8 cellular contexts compared by ENCODE assay signal in genomic region chr6:32973144-32973854, GRCh38. TPM values are rescaled to one million over a fixed set of nuclear protein-coding genes. Genes with fewer than 3 reads are reported as not detected.
DNase-seq lines count a peak whose midpoint lies in the region; ATAC-seq and TF ChIP-seq lines count a peak whose summit lies in the region.

No MANE protein-coding gene starts in this region.

- POLR2A ChIA-PET in activated CD8-positive, alpha-beta T cell treated with anti-CD3 and anti-CD28 coated beads, Interleukin-2, amount 10 ng/mL, durations not matched to agents 7 days and 5 days (lab: Charles Lee) = interaction anchor here (0.7 to 10.6 kb wide), 24 partner anchors 11 to 339 kb away, joined by 3 to 381 read pairs (median 16); partner anchors contain the start of genes B3GALT4, HLA-DMA, HLA-DMB and PSMB8

- peak; percentile 50 for DNase-seq in Caki2 (ENCODE audit: low read depth)
- DNase-seq in M059J (ENCODE audit: low read depth) = peak; percentile 73
- DNase-seq in activated CD8-positive, alpha-beta T cell treated with anti-CD3 and anti-CD28 coated beads, Interleukin-2, amount 10 ng/mL, durations not matched to agents 7 days and 5 days = no peak
- peak; percentile 69 to 79 for DNase-seq in erythroblast (lab: John Stamatoyannopoulos, UW)
- peak; percentile 51 for DNase-seq in omental fat pad (ENCODE audit: low spot score)
- DNase-seq in NCI-H2107 (lab: John Stamatoyannopoulos, UW) = no peak
- DNase-seq in COLO829 (ENCODE audit: low spot score) = no peak

- no peaks in the 10 kb centered on the region for H3K27me3 Mint-ChIP-seq in activated CD8-positive, alpha-beta T cell treated with anti-CD3 and anti-CD28 coated beads, Interleukin-2, amount 10 ng/mL, durations not matched to agents 7 days and 5 days (ENCODE audit: low read depth)

- peaks cover 89% of the 10 kb centered on the region for H3K36me3 Mint-ChIP-seq in activated CD8-positive, alpha-beta T cell treated with anti-CD3 and anti-CD28 coated beads, Interleukin-2, amount 10 ng/mL, durations not matched to agents 7 days and 5 days (ENCODE audit: low read depth)

- in situ Hi-C loops in Caki2 (cut with HindIII; ENCODE audit: low pct_unique_long_range_greater_than_20kb, low sequenced_read_pairs) = no loop called here

- no peaks in the 10 kb centered on the region for H3K9me3 Mint-ChIP-seq in activated CD8-positive, alpha-beta T cell treated with anti-CD3 and anti-CD28 coated beads, Interleukin-2, amount 10 ng/mL, durations not matched to agents 7 days and 5 days (ENCODE audit: insufficient read depth)

- CTCF ChIA-PET in activated CD8-positive, alpha-beta T cell treated with anti-CD3 and anti-CD28 coated beads, Interleukin-2, amount 10 ng/mL, durations not matched to agents 7 days and 5 days (lab: Charles Lee) = interaction anchor here (1.0 to 15.9 kb wide), 11 partner anchors 10 to 134 kb away, joined by 4 to 442 read pairs (median 14); partner anchors contain the start of genes HLA-DMA, PSMB8 and TAP2

- no peak for TF ChIP-seq CTCF in omental fat pad (IDR thresholded peaks at IDR 0.05)

- peaks cover 32% of the 10 kb centered on the region for H3K4me1 Mint-ChIP-seq in activated CD8-positive, alpha-beta T cell treated with anti-CD3 and anti-CD28 coated beads, Interleukin-2, amount 10 ng/mL, durations not matched to agents 7 days and 5 days (ENCODE audit: low read depth)

- H3K4me3 Mint-ChIP-seq in activated CD8-positive, alpha-beta T cell treated with anti-CD3 and anti-CD28 coated beads, Interleukin-2, amount 10 ng/mL, durations not matched to agents 7 days and 5 days = peak overlapping the region; percentile 96

- TF ChIP-seq POLR2A in erythroblast (IDR thresholded peaks at IDR 0.05; ENCODE audit: low read length) = no peak

- ATAC-seq in activated CD8-positive, alpha-beta T cell treated with anti-CD3 and anti-CD28 coated beads, Interleukin-2, amount 10 ng/mL, durations not matched to agents 7 days and 5 days = no peak
- ATAC-seq in omental fat pad (ENCODE audit: low FRiP score) (no peak), GM21528 (IDR thresholded peaks at IDR 0.05; ENCODE audit: low FRiP score, unreplicated experiment) (no peak)

- H3K27ac Mint-ChIP-seq in activated CD8-positive, alpha-beta T cell treated with anti-CD3 and anti-CD28 coated beads, Interleukin-2, amount 10 ng/mL, durations not matched to agents 7 days and 5 days = peak overlapping the region; percentile 98

RNA-seq across cellular contexts. Expression of gene BRD2, which starts 4.9 kb away (rescaled TPM):
- 43.7 and 62.6 TPM in 2 replicates for total RNA-seq in Caki2 (2014; rRNA removed; shearing (Covaris generic); ENCODE audit: low replicate concordance)
- total RNA-seq in M059J (2014; rRNA removed; shearing (Covaris generic)) = 148 and 223 TPM in 2 replicates
- 100 to 1,000 TPM; 299 to 313 TPM for total RNA-seq in activated CD8-positive, alpha-beta T cell treated with anti-CD3 and anti-CD28 coated beads, Interleukin-2, amount 10 ng/mL, durations not matched to agents 7 days and 5 days
- 100 to 1,000 TPM; 133 to 257 (median 154) TPM for total RNA-seq in omental fat pad

RNA-seq across cellular contexts. Expression of gene HLA-DMA, which starts 20.4 kb away (rescaled TPM):
- total RNA-seq in Caki2 (2014; rRNA removed; shearing (Covaris generic); ENCODE audit: low replicate concordance) = 7.4 and 16.7 TPM in 2 replicates
- total RNA-seq in M059J (2014; rRNA removed; shearing (Covaris generic)) = 11.4 and 12.3 TPM in 2 replicates
- 10 to 100 TPM; 28.6 to 30.5 TPM for total RNA-seq in activated CD8-positive, alpha-beta T cell treated with anti-CD3 and anti-CD28 coated beads, Interleukin-2, amount 10 ng/mL, durations not matched to agents 7 days and 5 days
- 10 to 100 TPM; 27.6 to 81.7 (median 55.7) TPM for total RNA-seq in omental fat pad

RNA-seq across cellular contexts. Expression of gene HLA-DMB, which starts 32.5 kb away (rescaled TPM):
- 0.35 and 13.2 TPM in 2 replicates for total RNA-seq in Caki2 (2014; rRNA removed; shearing (Covaris generic); ENCODE audit: low replicate concordance)
- 5.1 and 8.3 TPM in 2 replicates for total RNA-seq in M059J (2014; rRNA removed; shearing (Covaris generic))
- total RNA-seq in activated CD8-positive, alpha-beta T cell treated with anti-CD3 and anti-CD28 coated beads, Interleukin-2, amount 10 ng/mL, durations not matched to agents 7 days and 5 days = 10 to 100 TPM; 14.4 to 14.7 TPM
- 10 to 100 TPM; 18.4 to 79.6 (median 35.0) TPM for total RNA-seq in omental fat pad

RNA-seq across cellular contexts. Expression of gene HLA-DOA, which starts 36.1 kb away (rescaled TPM):
- not detected in 2 replicates for total RNA-seq in Caki2 (2014; rRNA removed; shearing (Covaris generic); ENCODE audit: low replicate concordance)
- total RNA-seq in M059J (2014; rRNA removed; shearing (Covaris generic)) = not detected in 2 replicates
- total RNA-seq in activated CD8-positive, alpha-beta T cell treated with anti-CD3 and anti-CD28 coated beads, Interleukin-2, amount 10 ng/mL, durations not matched to agents 7 days and 5 days = 1 to 10 TPM; 3.3 to 4.2 TPM
- total RNA-seq in omental fat pad = 10 to 100 TPM in 2 of 4 donors, 1 to 10 TPM in 2; 1.0 to 20.8 (median 6.8) TPM

Comparison
In these comparisons a context has a peak if more than half of its experiments do, and no peak if none do; other contexts are left out.
1. DNase-seq: peak in Caki2 (single experiment), M059J (single experiment), erythroblast (2 of 2) and omental fat pad (single experiment); none in activated CD8-positive, alpha-beta T cell treated with anti-CD3 and anti-CD28 coated beads, Interleukin-2, amount 10 ng/mL, durations not matched to agents 7 days and 5 days (single experiment), NCI-H2107 (single experiment) and COLO829 (single experiment).